In the genomic region with DNA sequence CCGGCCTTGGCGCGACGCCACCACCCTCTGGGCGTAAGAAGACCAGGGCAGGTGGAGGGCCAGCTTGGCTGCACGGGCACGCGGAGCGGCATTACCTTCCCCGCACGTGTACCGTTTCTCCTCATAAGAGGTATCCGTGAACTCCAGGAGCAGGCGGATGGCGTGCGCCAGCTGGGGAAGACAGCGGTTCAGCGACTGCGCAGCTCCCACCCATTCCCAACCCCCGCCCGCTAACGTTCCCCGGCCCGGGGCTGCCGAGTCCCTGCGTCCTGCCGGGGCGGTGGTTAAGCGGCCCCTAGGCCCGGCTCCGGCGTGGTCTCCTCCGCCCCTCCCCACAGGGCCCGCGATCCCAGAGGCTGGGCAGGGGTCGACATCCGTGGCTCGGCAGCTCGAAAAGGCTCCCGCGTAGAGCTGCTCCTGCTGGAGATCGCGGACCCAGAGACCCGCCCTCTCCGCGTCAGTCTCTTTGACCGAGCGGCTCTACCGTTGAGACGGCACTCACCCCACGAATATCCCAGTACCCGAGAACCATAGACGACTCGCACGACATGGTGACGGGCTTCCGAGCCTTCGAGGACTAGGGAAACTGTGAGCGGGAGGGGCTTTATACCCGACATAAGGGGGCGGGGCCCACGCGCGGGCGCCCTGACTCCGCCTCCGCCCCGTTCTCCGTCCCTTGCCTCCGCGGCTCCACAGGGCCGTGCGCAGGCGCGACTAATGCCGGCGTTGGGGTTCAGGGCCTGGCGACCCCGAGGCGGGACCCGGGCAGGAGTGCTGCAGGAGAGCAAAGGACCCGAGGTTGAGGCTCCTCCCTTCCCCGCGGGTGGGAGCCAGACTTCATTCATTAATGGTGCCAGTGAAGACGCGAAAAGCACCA, we compare ENCODE assay signal across 8 cellular contexts. TPM values are rescaled to one million over a fixed set of nuclear protein-coding genes. Genes with fewer than 3 reads are reported as not detected.
A peak's percentile ranks its signal among the peaks of the same experiment; 100 is the strongest.
DNase-seq lines count a peak whose midpoint lies in the region; ATAC-seq, FAIRE-seq and TF ChIP-seq lines count a peak whose summit lies in the region.

No MANE protein-coding gene starts in this region.

- H3F3A ChIP-seq in neural cell (ENCODE audit: insufficient read depth, low read length, poor library complexity, severe bottlenecking), result no peaks in the 10 kb centered on the region

- H3K36me3 ChIP-seq in neural cell (ENCODE audit: insufficient read depth, low read length), result peaks cover 16% of the 10 kb centered on the region

- TF ChIP-seq EP300 in neural cell (conservative IDR thresholded peaks at IDR 0.05; ENCODE audit: poor library complexity, severe bottlenecking), result no peak

- H3K9me3 Mint-ChIP-seq in stimulated activated naive CD8-positive, alpha-beta T cell treated with anti-CD3 and anti-CD28 coated beads, Interleukin-15, Interleukin-2, amounts not matched to agents 100 ng/mL and 50 ng/mL, for 24 hours, result no peaks in the 10 kb centered on the region

- no peaks in the 10 kb centered on the region for H3K36me3 Mint-ChIP-seq in stimulated activated naive CD8-positive, alpha-beta T cell treated with anti-CD3 and anti-CD28 coated beads, Interleukin-15, Interleukin-2, amounts not matched to agents 100 ng/mL and 50 ng/mL, for 24 hours (ENCODE audit: low read depth)

- H3K9me2 ChIP-seq in neural cell (ENCODE audit: insufficient read depth, low read length), result no peaks in the 10 kb centered on the region

- H3K27me3 ChIP-seq in neural cell (ENCODE audit: insufficient read depth, low read depth, low read length), result no peaks in the 10 kb centered on the region

- no peaks in the 10 kb centered on the region for H3K9me3 ChIP-seq in neural cell (ENCODE audit: low read length)

- no peak for TF ChIP-seq CTCF in foreskin fibroblast (IDR thresholded peaks at IDR 0.05; ENCODE audit: low read depth, low read length)
- no peak for TF ChIP-seq CTCF in neural cell (IDR thresholded peaks at IDR 0.05; ENCODE audit: poor library complexity, severe bottlenecking)

- H3K4me1 Mint-ChIP-seq in stimulated activated naive CD8-positive, alpha-beta T cell treated with anti-CD3 and anti-CD28 coated beads, Interleukin-15, Interleukin-2, amounts not matched to agents 100 ng/mL and 50 ng/mL, for 24 hours (ENCODE audit: low read depth), result peaks cover 9% of the 10 kb centered on the region

- H4K20me1 ChIP-seq in neural cell (ENCODE audit: insufficient read depth), result no peaks in the 10 kb centered on the region

- H2AFZ ChIP-seq in neural cell (ENCODE audit: low read depth, low read length), result peak overlapping the region; percentile 75

- peak overlapping the region; percentile 89 for H3K9ac ChIP-seq in neural cell (ENCODE audit: low read length)

- peak overlapping the region; percentile 90 for H3K27ac ChIP-seq in neural cell (ENCODE audit: low read length)

- DNase-seq in AG08396 (ENCODE audit: low spot score) (peak; percentile 96), HTR-8/SVneo (ENCODE audit: insufficient read length, low spot score) (peak; percentile 71), RKO (ENCODE audit: low spot score) (peak; percentile 55), activated gamma-delta T cell (lab: John Stamatoyannopoulos, UW) (peak; percentile 57), foreskin fibroblast (peak; percentile 63 to 83)

- peak overlapping the region; percentile 56 for H3K4me2 ChIP-seq in neural cell (ENCODE audit: low read length)

- TF ChIP-seq RAD21 in neural cell (conservative IDR thresholded peaks at IDR 0.05), result no peak

- FAIRE-seq in HTR-8/SVneo (lab: Jason Lieb, UNC), result no peak

- no peaks in the 10 kb centered on the region for H3K79me2 ChIP-seq in neural cell (replicated peaks; ENCODE audit: insufficient read depth, low read length)

- peaks cover 13% of the 10 kb centered on the region for H3K27me3 Mint-ChIP-seq in stimulated activated naive CD8-positive, alpha-beta T cell treated with anti-CD3 and anti-CD28 coated beads, Interleukin-15, Interleukin-2, amounts not matched to agents 100 ng/mL and 50 ng/mL, for 24 hours

- H3K4me3 Mint-ChIP-seq in stimulated activated naive CD8-positive, alpha-beta T cell treated with anti-CD3 and anti-CD28 coated beads, Interleukin-15, Interleukin-2, amounts not matched to agents 100 ng/mL and 50 ng/mL, for 24 hours, result peak overlapping the region; percentile 80

- H3K27ac Mint-ChIP-seq in stimulated activated naive CD8-positive, alpha-beta T cell treated with anti-CD3 and anti-CD28 coated beads, Interleukin-15, Interleukin-2, amounts not matched to agents 100 ng/mL and 50 ng/mL, for 24 hours, result peak overlapping the region; percentile 27

- peak; percentile 92 for ATAC-seq in GM19351 (IDR thresholded peaks at IDR 0.05; ENCODE audit: unreplicated experiment)

- H3K4me3 ChIP-seq in foreskin fibroblast (ENCODE audit: low read depth in 1 of 2, low read length in 2 of 2) (peak overlapping the region; percentile 77 to 82), neural cell (ENCODE audit: low read length) (peak overlapping the region; percentile 98)

TF ChIP-seq in neural cell, 6 proteins besides CTCF, POLR2A, EP300 and RAD21:
- TF ChIP-seq MXI1 (conservative IDR thresholded peaks at IDR 0.05; ENCODE audit: poor library complexity, severe bottlenecking) (peak; percentile 97), POLR2AphosphoS5 (IDR thresholded peaks at IDR 0.05) (peak; percentile 97), TAF1 (IDR thresholded peaks at IDR 0.05; ENCODE audit: low read depth) (no peak), SMC3 (conservative IDR thresholded peaks at IDR 0.05; ENCODE audit: poor library complexity) (peak; percentile 53)
- TF ChIP-seq, protein P1, sequence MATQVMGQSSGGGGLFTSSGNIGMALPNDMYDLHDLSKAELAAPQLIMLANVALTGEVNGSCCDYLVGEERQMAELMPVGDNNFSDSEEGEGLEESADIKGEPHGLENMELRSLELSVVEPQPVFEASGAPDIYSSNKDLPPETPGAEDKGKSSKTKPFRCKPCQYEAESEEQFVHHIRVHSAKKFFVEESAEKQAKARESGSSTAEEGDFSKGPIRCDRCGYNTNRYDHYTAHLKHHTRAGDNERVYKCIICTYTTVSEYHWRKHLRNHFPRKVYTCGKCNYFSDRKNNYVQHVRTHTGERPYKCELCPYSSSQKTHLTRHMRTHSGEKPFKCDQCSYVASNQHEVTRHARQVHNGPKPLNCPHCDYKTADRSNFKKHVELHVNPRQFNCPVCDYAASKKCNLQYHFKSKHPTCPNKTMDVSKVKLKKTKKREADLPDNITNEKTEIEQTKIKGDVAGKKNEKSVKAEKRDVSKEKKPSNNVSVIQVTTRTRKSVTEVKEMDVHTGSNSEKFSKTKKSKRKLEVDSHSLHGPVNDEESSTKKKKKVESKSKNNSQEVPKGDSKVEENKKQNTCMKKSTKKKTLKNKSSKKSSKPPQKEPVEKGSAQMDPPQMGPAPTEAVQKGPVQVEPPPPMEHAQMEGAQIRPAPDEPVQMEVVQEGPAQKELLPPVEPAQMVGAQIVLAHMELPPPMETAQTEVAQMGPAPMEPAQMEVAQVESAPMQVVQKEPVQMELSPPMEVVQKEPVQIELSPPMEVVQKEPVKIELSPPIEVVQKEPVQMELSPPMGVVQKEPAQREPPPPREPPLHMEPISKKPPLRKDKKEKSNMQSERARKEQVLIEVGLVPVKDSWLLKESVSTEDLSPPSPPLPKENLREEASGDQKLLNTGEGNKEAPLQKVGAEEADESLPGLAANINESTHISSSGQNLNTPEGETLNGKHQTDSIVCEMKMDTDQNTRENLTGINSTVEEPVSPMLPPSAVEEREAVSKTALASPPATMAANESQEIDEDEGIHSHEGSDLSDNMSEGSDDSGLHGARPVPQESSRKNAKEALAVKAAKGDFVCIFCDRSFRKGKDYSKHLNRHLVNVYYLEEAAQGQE (IDR thresholded peaks at IDR 0.05; ENCODE audit: borderline replicate concordance), result peak; percentile 11

RNA-seq across cellular contexts. Expression of a gene that starts 0.9 kb away (rescaled TPM):
- 150 and 195 TPM in 2 replicates for polyA plus RNA-seq in neural cell
- polyA minus RNA-seq in neural cell, result 59.6 and 62.4 TPM in 2 replicates

RNA-seq across cellular contexts. Expression of a gene that starts 23.7 kb away (rescaled TPM):
- not detected in 2 replicates for polyA plus RNA-seq in neural cell
- not detected in 2 replicates for polyA minus RNA-seq in neural cell

RNA-seq across cellular contexts. Expression of a gene that starts 27.9 kb away (rescaled TPM):
- polyA plus RNA-seq in neural cell, result not detected in 2 replicates
- not detected in 2 replicates for polyA minus RNA-seq in neural cell

RNA-seq across cellular contexts. Expression of a gene that starts 52.4 kb away (rescaled TPM):
- not detected in 2 replicates for polyA plus RNA-seq in neural cell
- not detected in 2 replicates for polyA minus RNA-seq in neural cell

Comparison
In these comparisons a context has a peak if more than half of its experiments do, and no peak if none do; other contexts are left out.
1. Peak in every context shown above with its lines: DNase-seq, ATAC-seq, H3K4me3 ChIP-seq and H3K27ac ChIP-seq.